10 cellular contexts compared by ENCODE assay signal in the genomic region with DNA sequence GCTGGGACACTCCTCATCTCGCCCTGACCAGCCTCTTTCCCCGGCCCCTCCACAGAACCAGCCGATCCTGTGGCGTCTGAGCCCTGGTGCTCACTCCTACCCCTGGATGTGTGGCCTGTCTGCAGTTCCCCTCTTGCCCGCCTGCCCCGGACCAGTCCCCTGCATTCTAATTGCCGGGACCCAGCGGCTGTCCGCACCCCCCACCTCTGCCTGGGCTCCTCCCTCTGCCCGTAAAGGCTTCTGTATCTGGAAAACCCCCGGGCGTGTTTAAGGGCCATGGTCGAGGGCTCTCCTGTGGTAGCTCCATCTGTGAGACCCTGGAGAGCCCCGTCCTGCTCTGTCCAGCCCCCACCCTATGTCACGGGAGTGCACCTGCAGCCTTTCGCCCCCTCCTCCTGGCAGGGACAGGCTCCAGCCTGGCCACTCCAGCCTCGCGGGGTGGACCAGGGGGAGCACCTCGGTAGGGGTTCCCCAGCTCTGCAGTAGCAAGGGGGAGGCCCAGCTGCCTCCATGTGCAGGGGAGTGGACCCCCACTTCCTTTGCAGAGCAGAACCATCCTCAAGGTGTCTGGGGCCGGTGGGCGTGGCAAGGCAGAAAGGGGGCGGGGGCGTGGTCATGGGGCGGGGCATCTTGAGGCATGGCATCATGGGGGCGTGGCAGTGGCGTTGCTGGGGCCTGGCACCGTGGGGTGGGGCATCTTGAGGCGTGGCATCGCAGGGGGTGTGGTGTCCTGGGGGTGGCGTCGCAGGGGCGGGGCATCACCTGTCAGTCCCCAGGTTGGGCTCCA.
DNase-seq lines count a peak whose midpoint lies in the region; ATAC-seq and TF ChIP-seq lines count a peak whose summit lies in the region.
"Had no signal": no experiment of that assay in that cellular context is flagged by ENCODE, and none has a peak within 500 bp of the region (broad histone marks: within the 10 kb centered on the region; RNA-seq: fewer than 3 reads in every experiment).

No MANE protein-coding gene starts in this region.

- no peak overlapping the region for H3K4me3 Mint-ChIP-seq in chondrocyte (ENCODE audit: unreplicated experiment)

- no peak for ATAC-seq in stimulated activated naive CD8-positive, alpha-beta T cell treated with anti-CD3 and anti-CD28 coated beads, Interleukin-15, Interleukin-2, amounts not matched to agents 100 U/mL and 50 U/mL, for 24 hours
- ATAC-seq in HG03521 (IDR thresholded peaks at IDR 0.05; ENCODE audit: unreplicated experiment) = no peak
- ATAC-seq: psoas muscle had no signal

- no peak for TF ChIP-seq CTCF in LNCaP clone FGC (IDR thresholded peaks at IDR 0.05; ENCODE audit: control insufficient read depth, extremely low read depth, insufficient read depth)
- TF ChIP-seq CTCF in colonic mucosa (IDR thresholded peaks at IDR 0.05) = no peak
- TF ChIP-seq CTCF in chondrocyte (IDR thresholded peaks at IDR 0.05) = no peak

- no peaks in the 10 kb centered on the region for H3K9me3 ChIP-seq in colonic mucosa
- H3K9me3 ChIP-seq: psoas muscle had no signal

- intact Hi-C loops in colonic mucosa (cut with DNase I) = no loop called here

- no peaks in the 10 kb centered on the region for H3K27me3 ChIP-seq in colonic mucosa

- DNase-seq in activated CD4-positive, alpha-beta T cell treated with anti-CD3 and anti-CD28 coated beads for 48 hours = peak; percentile 39
- no peak for DNase-seq in activated CD4-positive, alpha-beta T cell treated with anti-CD3 and anti-CD28 coated beads, Interleukin-2, amount 50 U/mL, for 4 hours
- DNase-seq in LNCaP clone FGC (ENCODE audit: low read depth) (peak; percentile 47), colonic mucosa (peak; percentile 89), chondrocyte (ENCODE audit: low spot score) (no peak), putamen (ENCODE audit: low spot score) (no peak)
- peak; percentile 21 for DNase-seq in stimulated activated naive CD8-positive, alpha-beta T cell treated with anti-CD3 and anti-CD28 coated beads, Interleukin-15, Interleukin-2, amounts not matched to agents 100 U/mL and 50 U/mL, for 24 hours
- DNase-seq: SHP77 treated with DMSO at 0.1 percent for 48 hours had no signal

- no peaks in the 10 kb centered on the region for H3K36me3 ChIP-seq in colonic mucosa

- no peak overlapping the region for H3K27ac ChIP-seq in colonic mucosa
- H3K27ac ChIP-seq: psoas muscle had no signal

- no peaks in the 10 kb centered on the region for H3K4me1 Mint-ChIP-seq in chondrocyte (ENCODE audit: low read depth)

- H3K36me3 Mint-ChIP-seq in chondrocyte (ENCODE audit: low read depth) = no peaks in the 10 kb centered on the region

- H3K4me3 ChIP-seq in LNCaP clone FGC (ENCODE audit: low read depth, low read length) = no peak overlapping the region
- no peak overlapping the region for H3K4me3 ChIP-seq in colonic mucosa
- H3K4me3 ChIP-seq: psoas muscle had no signal

- H3K9ac ChIP-seq in colonic mucosa (ENCODE audit: low read depth in 2 of 2, low read length in 2 of 2) = no peak overlapping the region

- H3K9me3 Mint-ChIP-seq in chondrocyte (ENCODE audit: low read depth) = no peaks in the 10 kb centered on the region

- H3K27me3 Mint-ChIP-seq in chondrocyte (ENCODE audit: low read depth) = peaks cover 3% of the 10 kb centered on the region

- H3K27ac Mint-ChIP-seq in chondrocyte (ENCODE audit: unreplicated experiment) = no peak overlapping the region

- H3K4me1 ChIP-seq in colonic mucosa = no peaks in the 10 kb centered on the region
- H3K4me1 ChIP-seq: psoas muscle had no signal

Comparison
In these comparisons a context has a peak if more than half of its experiments do, and no peak if none do; other contexts are left out.
1. DNase-seq: peak in activated CD4-positive, alpha-beta T cell treated with anti-CD3 and anti-CD28 coated beads for 48 hours (single experiment), LNCaP clone FGC (single experiment), colonic mucosa (single experiment) and stimulated activated naive CD8-positive, alpha-beta T cell treated with anti-CD3 and anti-CD28 coated beads, Interleukin-15, Interleukin-2, amounts not matched to agents 100 U/mL and 50 U/mL, for 24 hours (single experiment); none in activated CD4-positive, alpha-beta T cell treated with anti-CD3 and anti-CD28 coated beads, Interleukin-2, amount 50 U/mL, for 4 hours (0 of 2), chondrocyte (single experiment) and putamen (single experiment).